In the genomic region with DNA sequence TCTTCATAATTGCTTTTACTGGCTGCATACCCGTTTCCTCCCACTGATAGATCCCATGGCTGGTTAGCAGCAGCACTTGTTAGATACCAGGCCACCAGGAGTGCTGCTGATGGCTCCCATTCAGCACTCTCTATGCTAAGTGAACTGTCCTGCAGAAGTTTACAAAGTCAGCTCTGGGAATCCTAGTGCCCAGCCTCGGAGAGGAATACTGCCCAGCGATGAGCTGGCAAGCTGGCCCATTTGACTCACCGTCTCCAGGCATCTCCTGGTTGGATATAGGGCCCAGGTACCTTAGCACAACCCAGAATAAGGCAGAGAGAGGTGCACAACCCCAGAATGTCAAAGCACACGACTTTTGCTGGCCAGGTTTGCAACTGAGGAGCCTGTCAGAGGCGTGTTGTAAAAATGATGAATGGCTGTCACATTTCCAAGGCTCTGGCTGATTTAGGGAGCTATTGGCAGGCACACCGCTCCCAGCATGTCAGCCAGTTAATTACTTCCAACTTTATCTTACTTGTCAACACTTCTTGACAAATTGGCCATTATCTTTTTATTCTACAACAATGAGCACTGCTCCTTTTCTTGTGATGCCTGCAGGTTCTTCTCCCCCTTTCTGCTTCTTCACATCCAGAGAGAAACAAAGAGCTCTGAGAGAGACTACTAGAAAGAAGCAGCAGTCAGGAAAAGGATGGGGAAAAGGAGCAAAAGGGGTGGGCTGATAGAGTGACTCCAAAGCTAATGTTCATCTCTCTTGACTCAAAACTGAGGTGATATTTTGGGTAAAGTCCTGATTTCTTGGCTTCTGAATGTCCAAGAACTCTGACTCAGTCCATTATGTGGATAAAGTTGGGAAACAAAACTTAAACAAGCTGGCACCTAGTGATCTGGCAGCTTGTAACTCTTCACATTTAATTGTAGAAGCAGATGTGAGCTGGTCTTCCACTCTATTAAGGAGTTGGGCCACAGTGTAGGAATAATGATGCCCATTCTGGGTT, we compare ENCODE assay signal across 1 cellular context.
TF ChIP-seq lines count a peak whose summit lies in the region.

No MANE protein-coding gene starts in this region.

TF ChIP-seq in SK-N-SH, 30 proteins besides CTCF, POLR2A, EP300 and RAD21 (continued from another document):
- TF ChIP-seq, protein P1, sequence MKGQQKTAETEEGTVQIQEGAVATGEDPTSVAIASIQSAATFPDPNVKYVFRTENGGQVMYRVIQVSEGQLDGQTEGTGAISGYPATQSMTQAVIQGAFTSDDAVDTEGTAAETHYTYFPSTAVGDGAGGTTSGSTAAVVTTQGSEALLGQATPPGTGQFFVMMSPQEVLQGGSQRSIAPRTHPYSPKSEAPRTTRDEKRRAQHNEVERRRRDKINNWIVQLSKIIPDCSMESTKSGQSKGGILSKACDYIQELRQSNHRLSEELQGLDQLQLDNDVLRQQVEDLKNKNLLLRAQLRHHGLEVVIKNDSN (IDR thresholded peaks at IDR 0.05; ENCODE audit: borderline replicate concordance, low read depth) = no peak
- TF ChIP-seq, protein P2, sequence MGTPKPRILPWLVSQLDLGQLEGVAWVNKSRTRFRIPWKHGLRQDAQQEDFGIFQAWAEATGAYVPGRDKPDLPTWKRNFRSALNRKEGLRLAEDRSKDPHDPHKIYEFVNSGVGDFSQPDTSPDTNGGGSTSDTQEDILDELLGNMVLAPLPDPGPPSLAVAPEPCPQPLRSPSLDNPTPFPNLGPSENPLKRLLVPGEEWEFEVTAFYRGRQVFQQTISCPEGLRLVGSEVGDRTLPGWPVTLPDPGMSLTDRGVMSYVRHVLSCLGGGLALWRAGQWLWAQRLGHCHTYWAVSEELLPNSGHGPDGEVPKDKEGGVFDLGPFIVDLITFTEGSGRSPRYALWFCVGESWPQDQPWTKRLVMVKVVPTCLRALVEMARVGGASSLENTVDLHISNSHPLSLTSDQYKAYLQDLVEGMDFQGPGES (IDR thresholded peaks at IDR 0.05; ENCODE audit: low read depth, low read length) = no peak
- no peak for TF ChIP-seq SIN3A (IDR thresholded peaks at IDR 0.05; ENCODE audit: borderline replicate concordance, low read depth, low read length)
- TF ChIP-seq NFIC (IDR thresholded peaks at IDR 0.05; ENCODE audit: borderline replicate concordance) = no peak
- no peak for TF ChIP-seq RXRA (IDR thresholded peaks at IDR 0.05; ENCODE audit: borderline replicate concordance, low read depth)
- TF ChIP-seq, protein P3, sequence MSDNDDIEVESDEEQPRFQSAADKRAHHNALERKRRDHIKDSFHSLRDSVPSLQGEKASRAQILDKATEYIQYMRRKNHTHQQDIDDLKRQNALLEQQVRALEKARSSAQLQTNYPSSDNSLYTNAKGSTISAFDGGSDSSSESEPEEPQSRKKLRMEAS (IDR thresholded peaks at IDR 0.05; ENCODE audit: low read depth) = no peak
- no peak for TF ChIP-seq FOXM1 (IDR thresholded peaks at IDR 0.05; ENCODE audit: low read depth)
- TF ChIP-seq SMC3 (IDR thresholded peaks at IDR 0.05; ENCODE audit: low read depth, low read length) = no peak
- 0 out of 2 replicates have a peak, but pooled peaks have one; percentile 13 for TF ChIP-seq MXI1 (IDR thresholded peaks at IDR 0.05; ENCODE audit: low read depth, low read length)
- no peak for TF ChIP-seq ELF1 (IDR thresholded peaks at IDR 0.05)
- peak; percentile 24; the same call in 1 of the 2 replicates for TF ChIP-seq TCF12 (IDR thresholded peaks at IDR 0.05)
- no peak for TF ChIP-seq MEF2A (IDR thresholded peaks at IDR 0.05; ENCODE audit: borderline replicate concordance, low read depth)
- no peak for TF ChIP-seq NRF1 (IDR thresholded peaks at IDR 0.05; ENCODE audit: low read depth, low read length)
- TF ChIP-seq GATA2 (CRISPR knock-in tag; IDR thresholded peaks at IDR 0.05) = no peak
- TF ChIP-seq, protein P4, sequence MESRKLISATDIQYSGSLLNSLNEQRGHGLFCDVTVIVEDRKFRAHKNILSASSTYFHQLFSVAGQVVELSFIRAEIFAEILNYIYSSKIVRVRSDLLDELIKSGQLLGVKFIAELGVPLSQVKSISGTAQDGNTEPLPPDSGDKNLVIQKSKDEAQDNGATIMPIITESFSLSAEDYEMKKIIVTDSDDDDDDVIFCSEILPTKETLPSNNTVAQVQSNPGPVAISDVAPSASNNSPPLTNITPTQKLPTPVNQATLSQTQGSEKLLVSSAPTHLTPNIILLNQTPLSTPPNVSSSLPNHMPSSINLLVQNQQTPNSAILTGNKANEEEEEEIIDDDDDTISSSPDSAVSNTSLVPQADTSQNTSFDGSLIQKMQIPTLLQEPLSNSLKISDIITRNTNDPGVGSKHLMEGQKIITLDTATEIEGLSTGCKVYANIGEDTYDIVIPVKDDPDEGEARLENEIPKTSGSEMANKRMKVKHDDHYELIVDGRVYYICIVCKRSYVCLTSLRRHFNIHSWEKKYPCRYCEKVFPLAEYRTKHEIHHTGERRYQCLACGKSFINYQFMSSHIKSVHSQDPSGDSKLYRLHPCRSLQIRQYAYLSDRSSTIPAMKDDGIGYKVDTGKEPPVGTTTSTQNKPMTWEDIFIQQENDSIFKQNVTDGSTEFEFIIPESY (IDR thresholded peaks at IDR 0.05; ENCODE audit: borderline replicate concordance, low read depth) = no peak
